In the genomic region with DNA sequence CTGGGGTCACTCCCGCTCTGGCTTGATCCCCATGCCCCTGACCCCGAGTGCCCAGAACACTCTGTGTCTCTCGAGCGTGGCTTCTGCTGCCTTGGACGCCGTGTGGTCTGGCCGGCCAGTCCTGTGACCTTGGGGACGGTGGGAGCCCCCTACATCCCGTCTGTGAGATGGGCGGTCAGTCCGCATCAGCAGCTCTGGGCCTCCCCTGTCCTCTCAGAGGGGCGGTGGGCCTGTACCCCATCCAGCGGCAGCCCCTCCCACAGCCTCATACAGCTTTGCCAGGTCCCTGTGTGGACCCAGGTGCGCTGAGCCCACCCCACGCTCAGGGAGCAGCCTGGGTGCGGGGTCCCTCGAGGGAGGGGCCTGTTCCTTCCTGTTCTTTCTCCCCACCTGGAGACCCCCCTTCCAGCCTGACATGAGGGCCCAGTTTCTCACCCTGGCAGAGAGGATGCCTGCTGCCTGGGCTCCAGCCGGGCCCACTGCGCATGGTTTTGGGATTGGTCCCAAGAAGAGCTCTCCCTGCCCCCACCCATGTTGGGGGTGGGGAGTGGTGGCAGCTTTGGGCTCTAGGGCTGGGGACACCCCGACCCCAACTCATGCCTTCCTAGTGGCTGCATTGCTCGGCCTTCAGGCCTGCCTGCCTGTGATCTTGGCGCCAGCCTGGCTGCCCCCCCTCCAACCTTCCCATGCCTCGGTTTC, we compare ENCODE assay signal across 1 cellular context.
TF ChIP-seq lines count a peak whose summit lies in the region.

No MANE protein-coding gene starts in this region.

TF ChIP-seq in endothelial cell of umbilical vein, 7 proteins besides CTCF, POLR2A, EP300 and RAD21:
- TF ChIP-seq EZH2 (IDR thresholded peaks at IDR 0.05; ENCODE audit: borderline replicate concordance, low read depth, low read length, severe bottlenecking) (no peak), GATA2 (IDR thresholded peaks at IDR 0.05; ENCODE audit: insufficient read depth, insufficient read length, low read depth, low read length) (no peak), POLR2AphosphoS5 (IDR thresholded peaks at IDR 0.05; ENCODE audit: insufficient read depth, low read depth, low read length) (no peak), FOS (IDR thresholded peaks at IDR 0.05; ENCODE audit: borderline replicate concordance, insufficient read depth, low read length) (no peak), MYC (IDR thresholded peaks at IDR 0.05; ENCODE audit: low read depth, low read length) (no peak), JUN (IDR thresholded peaks at IDR 0.05; ENCODE audit: borderline replicate concordance, insufficient read depth, insufficient read length, low read depth) (no peak)
- TF ChIP-seq, protein P1, sequence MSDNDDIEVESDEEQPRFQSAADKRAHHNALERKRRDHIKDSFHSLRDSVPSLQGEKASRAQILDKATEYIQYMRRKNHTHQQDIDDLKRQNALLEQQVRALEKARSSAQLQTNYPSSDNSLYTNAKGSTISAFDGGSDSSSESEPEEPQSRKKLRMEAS (IDR thresholded peaks at IDR 0.05; ENCODE audit: insufficient read depth, insufficient read length), result no peak
